ENCODE assay signal across 21 cellular contexts in genomic region chr10:391304-391703, GRCh38.
DNase-seq lines count a peak whose midpoint lies in the region; ATAC-seq and TF ChIP-seq lines count a peak whose summit lies in the region.
"Had no signal": no experiment of that assay in that cellular context is flagged by ENCODE, and none has a peak within 500 bp of the region (broad histone marks: within the 10 kb centered on the region; RNA-seq: fewer than 3 reads in every experiment).

No MANE protein-coding gene starts in this region.

- no peaks in the 10 kb centered on the region for H4K20me1 ChIP-seq in hepatocyte (ENCODE audit: insufficient read depth, poor library complexity, severe bottlenecking)

- H2AFZ ChIP-seq in hepatocyte: no peak overlapping the region

- intact Hi-C loops in left ventricle myocardium superior (cut with micrococcal nuclease) (no loop called here), Right ventricle myocardium superior (cut with DNase I) (no loop called here), natural killer cell (cut with micrococcal nuclease) (no loop called here)

- H3K36me3 ChIP-seq in hepatocyte (replicated peaks; ENCODE audit: insufficient read depth, low read depth): no peaks in the 10 kb centered on the region
- H3K36me3 ChIP-seq: colonic mucosa, prostate gland, uterus had no signal

- peaks cover 4% of the 10 kb centered on the region for H3K4me1 ChIP-seq in hepatocyte (ENCODE audit: insufficient read depth)
- H3K4me1 ChIP-seq: colonic mucosa, prostate gland, uterus had no signal

- ATAC-seq in left ventricle myocardium superior: peak; percentile 6
- no peak for ATAC-seq in Right ventricle myocardium superior (ENCODE audit: poor library complexity)
- no peak for ATAC-seq in GM18909 (IDR thresholded peaks at IDR 0.05; ENCODE audit: poor library complexity, unreplicated experiment)
- no peak for ATAC-seq in natural killer cell
- ATAC-seq: WTC11 had no signal

- no peaks in the 10 kb centered on the region for H3K9me2 ChIP-seq in hepatocyte (replicated peaks; ENCODE audit: insufficient read depth)

- no peaks in the 10 kb centered on the region for H3K9me3 Mint-ChIP-seq in brain
- H3K9me3 Mint-ChIP-seq in activated naive CD4-positive, alpha-beta T cell treated with anti-CD3 and anti-CD28 coated beads, Interleukin-2, amount 10 ng/mL, durations not matched to agents 7 days and 5 days: no peaks in the 10 kb centered on the region
- H3K9me3 Mint-ChIP-seq in natural killer cell: no peaks in the 10 kb centered on the region
- H3K9me3 Mint-ChIP-seq: activated CD4-positive, alpha-beta memory T cell treated with anti-CD3 and anti-CD28 coated beads, Interleukin-2, amount 10 ng/mL, durations not matched to agents 7 days and 5 days; WTC11 had no signal

- no peak overlapping the region for H3K4me3 ChIP-seq in hepatocyte
- H3K4me3 ChIP-seq: adrenal gland, colonic mucosa, lung, prostate gland, uterus had no signal

- H3K36me3 Mint-ChIP-seq in brain: peaks cover 42% of the 10 kb centered on the region
- no peaks in the 10 kb centered on the region for H3K36me3 Mint-ChIP-seq in activated naive CD4-positive, alpha-beta T cell treated with anti-CD3 and anti-CD28 coated beads, Interleukin-2, amount 10 ng/mL, durations not matched to agents 7 days and 5 days
- H3K36me3 Mint-ChIP-seq in natural killer cell: no peaks in the 10 kb centered on the region
- H3K36me3 Mint-ChIP-seq: CD14-positive monocyte, WTC11 had no signal

- TF ChIP-seq CTCF in brain (conservative IDR thresholded peaks at IDR 0.05): no peak
- TF ChIP-seq CTCF in hepatocyte (IDR thresholded peaks at IDR 0.05; ENCODE audit: poor library complexity): no peak
- TF ChIP-seq CTCF in natural killer cell (IDR thresholded peaks at IDR 0.05): no peak

- H3K4me3 Mint-ChIP-seq in brain (no peak overlapping the region), natural killer cell (no peak overlapping the region)
- no peak overlapping the region for H3K4me3 Mint-ChIP-seq in activated naive CD4-positive, alpha-beta T cell treated with anti-CD3 and anti-CD28 coated beads, Interleukin-2, amount 10 ng/mL, durations not matched to agents 7 days and 5 days
- H3K4me3 Mint-ChIP-seq: activated CD4-positive, alpha-beta memory T cell treated with anti-CD3 and anti-CD28 coated beads, Interleukin-2, amount 10 ng/mL, durations not matched to agents 7 days and 5 days; CD14-positive monocyte; WTC11 had no signal

- WGBS in hepatocyte (ENCODE audit: low lambda C conversion rate, missing lambda C conversion rate): 89% methylated on average over 9 of the region's 9 CpGs

- DNase-seq in left ventricle myocardium superior (peak; percentile 52), Right ventricle myocardium superior (no peak), NCI-H2029 treated with DMSO at 0.1 percent for 48 hours (lab: John Stamatoyannopoulos, UW) (peak; percentile 57), hepatocyte (ENCODE audit: low spot score) (no peak), natural killer cell (no peak)
- DNase-seq in activated naive CD4-positive, alpha-beta T cell treated with anti-CD3 and anti-CD28 coated beads, Interleukin-2, amount 10 ng/mL, durations not matched to agents 7 days and 5 days: no peak
- DNase-seq: activated CD4-positive, alpha-beta memory T cell treated with anti-CD3 and anti-CD28 coated beads, Interleukin-2, amount 10 ng/mL, durations not matched to agents 7 days and 5 days; activated gamma-delta T cell treated with Interleukin-2 at 50 U/mL for 16 hours; colonic mucosa; GF-D8; NCI-H1048; NCI-H226; T1000; uterus had no signal

- peak overlapping the region in 3 of 5 experiments; percentile 44 to 99 (median 90) for H3K27ac Mint-ChIP-seq in brain
- H3K27ac Mint-ChIP-seq in activated naive CD4-positive, alpha-beta T cell treated with anti-CD3 and anti-CD28 coated beads, Interleukin-2, amount 10 ng/mL, durations not matched to agents 7 days and 5 days: no peak overlapping the region
- no peak overlapping the region for H3K27ac Mint-ChIP-seq in natural killer cell
- H3K27ac Mint-ChIP-seq: activated CD4-positive, alpha-beta memory T cell treated with anti-CD3 and anti-CD28 coated beads, Interleukin-2, amount 10 ng/mL, durations not matched to agents 7 days and 5 days; WTC11 had no signal

- no peak overlapping the region for H3K4me2 ChIP-seq in hepatocyte

- peaks cover 2% of the 10 kb centered on the region for H3K27me3 Mint-ChIP-seq in brain
- no peaks in the 10 kb centered on the region for H3K27me3 Mint-ChIP-seq in activated naive CD4-positive, alpha-beta T cell treated with anti-CD3 and anti-CD28 coated beads, Interleukin-2, amount 10 ng/mL, durations not matched to agents 7 days and 5 days
- peaks cover 3 to 8% of the 10 kb centered on the region in 2 donors for H3K27me3 Mint-ChIP-seq in natural killer cell (ENCODE audit: low read depth in 2 of 2)
- H3K27me3 Mint-ChIP-seq: activated CD4-positive, alpha-beta memory T cell treated with anti-CD3 and anti-CD28 coated beads, Interleukin-2, amount 10 ng/mL, durations not matched to agents 7 days and 5 days had no signal

- no peaks in the 10 kb centered on the region for H3K9me3 ChIP-seq in hepatocyte (ENCODE audit: low read depth)
- H3K9me3 ChIP-seq: adrenal gland, colonic mucosa, prostate gland, uterus had no signal

- H3K27ac ChIP-seq in hepatocyte: no peak overlapping the region
- H3K27ac ChIP-seq: adrenal gland, colonic mucosa, prostate gland, uterus had no signal

- H3K4me1 Mint-ChIP-seq in brain: peaks cover 42% of the 10 kb centered on the region
- no peaks in the 10 kb centered on the region for H3K4me1 Mint-ChIP-seq in activated naive CD4-positive, alpha-beta T cell treated with anti-CD3 and anti-CD28 coated beads, Interleukin-2, amount 10 ng/mL, durations not matched to agents 7 days and 5 days
- peaks cover 12 to 35% of the 10 kb centered on the region in 2 donors for H3K4me1 Mint-ChIP-seq in natural killer cell
- H3K4me1 Mint-ChIP-seq: activated CD4-positive, alpha-beta memory T cell treated with anti-CD3 and anti-CD28 coated beads, Interleukin-2, amount 10 ng/mL, durations not matched to agents 7 days and 5 days had no signal

- CTCF ChIA-PET in activated naive CD4-positive, alpha-beta T cell treated with anti-CD3 and anti-CD28 coated beads, Interleukin-2, amount 10 ng/mL, durations not matched to agents 7 days and 5 days (lab: Charles Lee): no interaction called here

- no peaks in the 10 kb centered on the region for H3K27me3 ChIP-seq in hepatocyte
- H3K27me3 ChIP-seq: adrenal gland, colonic mucosa, uterus had no signal

- no peaks in the 10 kb centered on the region for H3K79me2 ChIP-seq in hepatocyte

Comparison
In these comparisons a context has a peak if more than half of its experiments do, and no peak if none do; other contexts are left out.
1. DNase-seq: peak in left ventricle myocardium superior (single experiment) and NCI-H2029 treated with DMSO at 0.1 percent for 48 hours (single experiment); none in Right ventricle myocardium superior (single experiment), activated naive CD4-positive, alpha-beta T cell treated with anti-CD3 and anti-CD28 coated beads, Interleukin-2, amount 10 ng/mL, durations not matched to agents 7 days and 5 days (single experiment), hepatocyte (single experiment) and natural killer cell (single experiment).
2. H3K27ac Mint-ChIP-seq: peak in brain (3 of 5); none in activated naive CD4-positive, alpha-beta T cell treated with anti-CD3 and anti-CD28 coated beads, Interleukin-2, amount 10 ng/mL, durations not matched to agents 7 days and 5 days (single experiment) and natural killer cell (0 of 2).